Comparison of ENCODE assay signal across 22 cellular contexts in the genomic region with DNA sequence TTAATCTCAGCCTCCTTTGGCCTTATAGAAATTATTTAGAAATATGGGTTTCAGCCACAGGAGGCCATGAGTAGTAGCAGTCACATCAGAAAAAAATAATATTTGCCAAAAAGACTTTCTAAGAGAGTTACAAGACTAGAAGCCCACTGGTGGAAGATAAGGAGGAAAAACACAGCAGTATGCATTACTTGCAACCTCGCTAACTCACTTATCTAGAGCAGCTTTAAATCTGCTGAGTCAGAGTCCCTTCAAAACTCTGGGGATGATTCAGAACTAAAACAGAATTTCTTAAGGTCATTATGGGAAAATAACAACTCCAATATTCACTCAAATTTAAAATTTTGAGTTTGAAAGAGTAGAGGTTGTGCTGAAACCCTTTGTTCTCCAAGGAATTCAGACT. TPM values are rescaled to one million over a fixed set of nuclear protein-coding genes. Genes with fewer than 3 reads are reported as not detected.
"Had no signal": no experiment of that assay in that cellular context is flagged by ENCODE, and none has a peak within 500 bp of the region (broad histone marks: within the 10 kb centered on the region; RNA-seq: fewer than 3 reads in every experiment).

No MANE protein-coding gene starts in this region.

- DNase-seq: KBM-7, NCI-H1092 treated with DMSO at 0.1 percent for 48 hours, NCI-H1436, NCI-H1694, NCI-H187 treated with DMSO at 0.1 percent for 48 hours, NCI-H2029 treated with DMSO at 0.1 percent for 48 hours, NCI-H2171 treated with DMSO at 0.1 percent for 48 hours, NCI-H524, NCI-H526 treated with DMSO at 0.1 percent for 48 hours, NCI-H748 treated with DMSO at 0.1 percent for 48 hours, PC-3, SHP77, SJCRH30, T-helper 1 cell had no signal

- H3K4me1 Mint-ChIP-seq: IgD-negative memory B cell had no signal

- H3K4me3 Mint-ChIP-seq: IgD-negative memory B cell had no signal

- H3K4me3 ChIP-seq: SJCRH30 had no signal

- H3K27ac ChIP-seq: HL-60, RWPE1, SJCRH30 had no signal

- H3K27me3 ChIP-seq: SJCRH30 had no signal

- H3K36me3 ChIP-seq: SJCRH30 had no signal

- H3K27ac Mint-ChIP-seq: IgD-negative memory B cell had no signal

- H3K4me1 ChIP-seq: SJCRH30 had no signal

- H3K36me3 Mint-ChIP-seq: IgD-negative memory B cell had no signal

- ATAC-seq: Panc1, PC-3, SK-N-SH treated with all-trans-retinoic acid at 6 μM for 48 hours had no signal

RNA-seq across cellular contexts. Expression of a gene that starts 6.2 kb away (rescaled TPM):
- total RNA-seq: LHCN-M2, MCF 10A, NCI-H460, PC-3 had no signal
- polyA plus RNA-seq: IgD-negative memory B cell had no signal

RNA-seq across cellular contexts. Expression of a gene that starts 21.9 kb away (rescaled TPM):
- total RNA-seq: LHCN-M2, MCF 10A, NCI-H460, PC-3, SJCRH30 had no signal
- polyA plus RNA-seq: IgD-negative memory B cell had no signal

RNA-seq across cellular contexts. Expression of a gene that starts 56.9 kb away (rescaled TPM):
- total RNA-seq: LHCN-M2, MCF 10A, NCI-H460, PC-3, SJCRH30 had no signal
- polyA plus RNA-seq: IgD-negative memory B cell had no signal
